ENCODE assay signal across 25 cellular contexts in genomic region chr17:70924776-70925175, GRCh38.
DNase-seq lines count a peak whose midpoint lies in the region; ATAC-seq, FAIRE-seq and TF ChIP-seq lines count a peak whose summit lies in the region.
"Had no signal": no experiment of that assay in that cellular context is flagged by ENCODE, and none has a peak within 500 bp of the region (broad histone marks: within the 10 kb centered on the region; RNA-seq: fewer than 3 reads in every experiment).

No MANE protein-coding gene starts in this region.

- TF ChIP-seq POLR2A in HepG2 (IDR thresholded peaks at IDR 0.05; ENCODE audit: insufficient read depth in 1 of 2, low read depth in 2 of 2, low read length in 2 of 2) (no peak), right lobe of liver (IDR thresholded peaks at IDR 0.05) (no peak)

- H3K4me1 ChIP-seq in HepG2 (ENCODE audit: insufficient read depth, low read length) (no peaks in the 10 kb centered on the region), right lobe of liver (no peaks in the 10 kb centered on the region), colonic mucosa (no peaks in the 10 kb centered on the region)
- H3K4me1 ChIP-seq: A549; BE2C; BLaER1 treated with 17β-estradiol and CSF1 and Interleukin-3, amounts not matched to agents 10 nM and 100 nM had no signal

- peaks cover 92% of the 10 kb centered on the region for H3K9me3 ChIP-seq in HepG2 (ENCODE audit: low read length)
- H3K9me3 ChIP-seq in right lobe of liver = no peaks in the 10 kb centered on the region
- H3K9me3 ChIP-seq in colonic mucosa = no peaks in the 10 kb centered on the region
- H3K9me3 ChIP-seq: BE2C had no signal

- no peak for DNase-seq in HepG2 (ENCODE audit: low spot score)
- no peak for DNase-seq in right lobe of liver
- DNase-seq in myocyte (ENCODE audit: low read depth) = peak; percentile 87
- no peak for DNase-seq in urothelium cell line (ENCODE audit: low spot score)
- DNase-seq in NCI-H2196 treated with DMSO at 0.1 percent for 48 hours (lab: John Stamatoyannopoulos, UW; ENCODE audit: unreplicated experiment) = no peak
- DNase-seq in colonic mucosa = no peak
- DNase-seq: 8988T; ACHN; AML-193; BE2C; CD4-positive, alpha-beta T cell; CD8-positive, alpha-beta memory T cell; DMS 273 treated with DMSO at 0.1 percent for 48 hours; DMS79; EL; GDM1; GM23248; H7; HCEC 1CT had no signal

- TF ChIP-seq EP300 in HepG2 (IDR thresholded peaks at IDR 0.05; ENCODE audit: low read depth in 2 of 2, low read length in 2 of 2) = no peak
- no peak for TF ChIP-seq EP300 in HepG2 (CRISPR knock-in tag; IDR thresholded peaks at IDR 0.05; ENCODE audit: borderline replicate concordance)

- intact Hi-C loops in HepG2 (cut with micrococcal nuclease; ENCODE audit: unreplicated experiment) (no loop called here), right lobe of liver (cut with DNase I) (no loop called here), colonic mucosa (cut with DNase I) (no loop called here)

- POLR2A ChIA-PET in HepG2 (lab: Yijun Ruan, JAX) = no interaction called here

- TF ChIP-seq RAD21 in HepG2 (CRISPR knock-in tag; IDR thresholded peaks at IDR 0.05) = no peak

- in situ Hi-C loops in HepG2 (cut with HindIII; ENCODE audit: extremely low pct_ligation_motif_present, low pct_unique_long_range_greater_than_20kb) = no loop called here

- BruUV-seq in HepG2 (replicated peaks; lab: Mats Ljungman, UMichigan) = no TSS peak

- H3K4me2 ChIP-seq in HepG2 (ENCODE audit: low read depth, low read length) = no peak overlapping the region
- H3K4me2 ChIP-seq: A549; BLaER1 treated with 17β-estradiol and CSF1 and Interleukin-3, amounts not matched to agents 10 nM and 100 nM had no signal

- FAIRE-seq in HepG2 (lab: Jason Lieb, UNC) (no peak), urothelium cell line (lab: Jason Lieb, UNC) (peak; percentile 72)
- FAIRE-seq: A549, D721Med, GM12878, GM19239, H1 had no signal

- H4K20me1 ChIP-seq in HepG2 (ENCODE audit: insufficient read depth, low read length) = no peaks in the 10 kb centered on the region
- H4K20me1 ChIP-seq: BLaER1 treated with 17β-estradiol and CSF1 and Interleukin-3, amounts not matched to agents 10 nM and 100 nM had no signal

- TF ChIP-seq CTCF in HepG2 (CRISPR knock-in tag; IDR thresholded peaks at IDR 0.05) (no peak), right lobe of liver (IDR thresholded peaks at IDR 0.05) (no peak), colonic mucosa (IDR thresholded peaks at IDR 0.05) (no peak)

- no peak overlapping the region for H3K27ac ChIP-seq in HepG2 (ENCODE audit: extremely low read length, insufficient read depth, low read length)
- no peak overlapping the region for H3K27ac ChIP-seq in right lobe of liver
- no peak overlapping the region for H3K27ac ChIP-seq in colonic mucosa
- H3K27ac ChIP-seq: A549; BLaER1 treated with 17β-estradiol and CSF1 and Interleukin-3, amounts not matched to agents 10 nM and 100 nM; GM23248 had no signal

- under 1% methylated on average over 4 of the region's 4 CpGs for WGBS in HepG2 (ENCODE audit: low lambda C conversion rate)
- 83% methylated on average over 4 of the region's 4 CpGs for WGBS in right lobe of liver (ENCODE audit: insufficient coverage, low coverage, low lambda C conversion rate, missing lambda C conversion rate)

- no peak for ATAC-seq in HepG2
- no peak for ATAC-seq in right lobe of liver
- ATAC-seq: A549, GM12878 had no signal

- H3K36me3 ChIP-seq in HepG2 (replicated peaks in 1 of 2; ENCODE audit: control insufficient read depth in 1 of 2, insufficient read depth in 2 of 2, low read length in 2 of 2) (no peaks in the 10 kb centered on the region), right lobe of liver (no peaks in the 10 kb centered on the region), colonic mucosa (no peaks in the 10 kb centered on the region)
- H3K36me3 ChIP-seq: BE2C; BLaER1 treated with 17β-estradiol and CSF1 and Interleukin-3, amounts not matched to agents 10 nM and 100 nM had no signal

- CTCF ChIA-PET in HepG2 (lab: Yijun Ruan, JAX; ENCODE audit: low intra/inter-chr PET ratio, low total read pairs) = no interaction called here

- H3K4me3 ChIP-seq in HepG2 (replicated peaks in 1 of 3; ENCODE audit: insufficient read depth in 1 of 3, low read depth in 2 of 3, low read length in 3 of 3) (no peak overlapping the region), right lobe of liver (no peak overlapping the region), colonic mucosa (no peak overlapping the region)
- H3K4me3 ChIP-seq: A549; BLaER1 treated with 17β-estradiol and CSF1 and Interleukin-3, amounts not matched to agents 10 nM and 100 nM; GM12878; GM23248 had no signal

- H3K27me3 ChIP-seq in HepG2 (ENCODE audit: control insufficient read depth in 1 of 2, insufficient read depth in 2 of 2, low read length in 2 of 2) = no peaks in the 10 kb centered on the region
- H3K27me3 ChIP-seq in right lobe of liver = no peaks in the 10 kb centered on the region
- no peaks in the 10 kb centered on the region for H3K27me3 ChIP-seq in colonic mucosa
- H3K27me3 ChIP-seq: BE2C; BLaER1 treated with 17β-estradiol and CSF1 and Interleukin-3, amounts not matched to agents 10 nM and 100 nM had no signal

- H2AFZ ChIP-seq in HepG2 (ENCODE audit: low read length) = no peak overlapping the region
- H2AFZ ChIP-seq: GM23248 had no signal

- no peaks in the 10 kb centered on the region for H3K79me2 ChIP-seq in HepG2 (ENCODE audit: insufficient read depth, low read length)

- H3K9ac ChIP-seq in HepG2 (ENCODE audit: insufficient read depth, low read depth, low read length) (no peak overlapping the region), colonic mucosa (ENCODE audit: low read depth in 2 of 2, low read length in 2 of 2) (no peak overlapping the region)
- H3K9ac ChIP-seq: BLaER1 treated with 17β-estradiol and CSF1 and Interleukin-3, amounts not matched to agents 10 nM and 100 nM; GM23248 had no signal

TF ChIP-seq in HepG2, 621 proteins besides CTCF, POLR2A, EP300 and RAD21:
- TF ChIP-seq CEBPB (IDR thresholded peaks at IDR 0.05; ENCODE audit: borderline replicate concordance, low read depth, low read length) = peak; percentile 44; the same call in 1 of the 2 replicates
- no peak for TF ChIP-seq AFF4 (CRISPR knock-in tag; IDR thresholded peaks at IDR 0.05)
